Comparison of ENCODE assay signal across 8 cellular contexts in the genomic region with DNA sequence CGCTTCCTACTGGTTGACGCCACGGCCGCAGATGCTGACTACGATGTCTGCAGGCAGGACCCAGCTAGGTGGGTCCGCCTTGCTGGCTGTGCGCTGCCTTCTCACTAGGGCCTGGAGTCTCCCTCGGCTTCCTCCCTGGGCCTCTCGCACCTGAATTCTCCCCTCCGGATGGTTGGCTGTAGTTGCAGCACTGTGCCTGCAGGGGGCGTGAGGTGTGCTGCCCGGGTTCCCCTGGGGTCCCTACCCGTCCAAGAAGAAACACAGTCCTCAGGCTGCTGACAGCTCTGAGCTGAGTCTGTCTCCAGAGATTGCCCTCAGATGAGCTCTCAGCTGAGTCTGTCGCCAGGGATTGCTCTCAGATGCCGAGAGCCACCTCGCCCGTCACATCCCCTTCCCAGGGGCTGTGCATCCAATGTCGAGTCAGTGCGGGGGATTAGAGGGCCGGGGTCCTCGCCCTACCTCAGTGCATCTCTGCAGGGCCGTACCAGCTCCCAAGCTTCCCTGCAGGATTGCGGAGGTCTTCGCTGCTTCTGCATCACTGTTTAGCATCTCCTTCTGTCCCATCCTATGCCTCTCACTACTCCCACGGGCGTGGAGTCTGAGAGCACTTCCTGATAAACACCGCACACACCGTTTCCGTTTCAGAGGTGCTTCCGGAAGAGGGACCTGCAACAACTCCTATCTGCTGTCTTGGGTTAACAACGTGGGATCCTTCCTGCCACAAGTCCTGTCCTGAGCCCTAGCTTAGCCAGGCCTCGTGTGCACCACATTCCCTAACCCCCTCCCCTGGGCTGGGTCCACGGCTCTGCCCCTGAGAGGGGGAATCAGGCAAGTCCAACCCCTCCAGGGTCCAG.
DNase-seq lines count a peak whose midpoint lies in the region; ATAC-seq and TF ChIP-seq lines count a peak whose summit lies in the region.

No MANE protein-coding gene starts in this region.

- peak; percentile 15 for ATAC-seq in left lung
- ATAC-seq in GM21717 (IDR thresholded peaks at IDR 0.05; ENCODE audit: unreplicated experiment): no peak

- intact Hi-C loops in left lung (cut with DNase I): no loop called here

- H3K27ac ChIP-seq in left lung (no peak overlapping the region), coronary artery (no peak overlapping the region)

- no peaks in the 10 kb centered on the region for H3K36me3 ChIP-seq in left lung

- H3K9me3 ChIP-seq in left lung: no peaks in the 10 kb centered on the region

- no peaks in the 10 kb centered on the region for H3K27me3 ChIP-seq in left lung

- peak; percentile 30 for DNase-seq in Daoy (ENCODE audit: low read depth)
- peak; percentile 43 for DNase-seq in NB4 (ENCODE audit: low read depth)
- peak; percentile 42 for DNase-seq in activated effector memory CD4-positive, alpha-beta T cell treated with Interleukin-2 at 50 U/mL for 16 hours
- DNase-seq in left lung: no peak
- no peak for DNase-seq in medulla oblongata (ENCODE audit: extremely low spot score)
- DNase-seq in NCI-H187 treated with DMSO at 0.1 percent for 48 hours (lab: John Stamatoyannopoulos, UW): no peak
- DNase-seq in coronary artery (ENCODE audit: low spot score): no peak

- no peak for TF ChIP-seq POLR2A in NB4 (IDR thresholded peaks at IDR 0.05; ENCODE audit: extremely low read depth, insufficient read length)

- no peak overlapping the region for H3K4me3 ChIP-seq in NB4 (ENCODE audit: low read depth, low read length)
- no peak overlapping the region for H3K4me3 ChIP-seq in left lung
- H3K4me3 ChIP-seq in coronary artery: no peak overlapping the region

- peak; percentile 71 for TF ChIP-seq CTCF in NB4 (IDR thresholded peaks at IDR 0.05; ENCODE audit: low read depth, low read length)
- TF ChIP-seq CTCF in left lung (IDR thresholded peaks at IDR 0.05): peak in 1 of 2 donors; percentile 36
- no peak for TF ChIP-seq CTCF in coronary artery (IDR thresholded peaks at IDR 0.05)

- no peaks in the 10 kb centered on the region for H3K4me1 ChIP-seq in left lung

Comparison
In these comparisons a context has a peak if more than half of its experiments do, and no peak if none do; other contexts are left out.
1. DNase-seq: peak in Daoy (single experiment), NB4 (single experiment) and activated effector memory CD4-positive, alpha-beta T cell treated with Interleukin-2 at 50 U/mL for 16 hours (single experiment); none in left lung (0 of 2), medulla oblongata (single experiment), NCI-H187 treated with DMSO at 0.1 percent for 48 hours (single experiment) and coronary artery (single experiment).